1 cellular context compared by ENCODE assay signal in the genomic region with DNA sequence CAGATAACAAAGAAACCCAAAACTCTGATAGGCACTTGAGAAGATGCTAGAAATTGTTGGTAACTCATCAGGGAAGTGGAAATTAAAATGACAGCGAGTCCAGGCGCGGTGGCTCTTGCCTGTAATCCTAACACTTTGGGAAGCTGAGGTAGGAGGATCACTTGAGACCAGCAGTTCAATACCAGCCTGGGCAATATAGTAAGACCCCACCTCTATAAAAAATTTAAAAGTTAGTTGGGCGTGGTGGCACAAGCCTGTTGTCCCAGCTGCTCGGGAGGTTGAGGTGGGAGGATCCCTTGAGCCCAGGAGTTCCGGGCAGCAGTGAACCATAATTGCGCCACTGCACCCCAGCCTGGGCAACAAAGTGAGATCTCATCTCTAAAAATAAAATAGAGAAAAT.
TF ChIP-seq lines count a peak whose summit lies in the region.

No MANE protein-coding gene starts in this region.

TF ChIP-seq in WTC11, 78 proteins besides CTCF, POLR2A, EP300 and RAD21 (continued from another document):
- TF ChIP-seq, protein P1, sequence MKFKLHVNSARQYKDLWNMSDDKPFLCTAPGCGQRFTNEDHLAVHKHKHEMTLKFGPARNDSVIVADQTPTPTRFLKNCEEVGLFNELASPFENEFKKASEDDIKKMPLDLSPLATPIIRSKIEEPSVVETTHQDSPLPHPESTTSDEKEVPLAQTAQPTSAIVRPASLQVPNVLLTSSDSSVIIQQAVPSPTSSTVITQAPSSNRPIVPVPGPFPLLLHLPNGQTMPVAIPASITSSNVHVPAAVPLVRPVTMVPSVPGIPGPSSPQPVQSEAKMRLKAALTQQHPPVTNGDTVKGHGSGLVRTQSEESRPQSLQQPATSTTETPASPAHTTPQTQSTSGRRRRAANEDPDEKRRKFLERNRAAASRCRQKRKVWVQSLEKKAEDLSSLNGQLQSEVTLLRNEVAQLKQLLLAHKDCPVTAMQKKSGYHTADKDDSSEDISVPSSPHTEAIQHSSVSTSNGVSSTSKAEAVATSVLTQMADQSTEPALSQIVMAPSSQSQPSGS (CRISPR knock-in tag; IDR thresholded peaks at IDR 0.05; ENCODE audit: borderline replicate concordance, low read depth) = no peak
- TF ChIP-seq ZNF121 (CRISPR knock-in tag; IDR thresholded peaks at IDR 0.05) (peak; percentile 58; the same call in 1 of the 2 replicates), NR2C2 (CRISPR knock-in tag; IDR thresholded peaks at IDR 0.05) (no peak)
TF ChIP-seq in WTC11: peak in this region for 1.
